ENCODE assay signal across 8 cellular contexts in the genomic region with DNA sequence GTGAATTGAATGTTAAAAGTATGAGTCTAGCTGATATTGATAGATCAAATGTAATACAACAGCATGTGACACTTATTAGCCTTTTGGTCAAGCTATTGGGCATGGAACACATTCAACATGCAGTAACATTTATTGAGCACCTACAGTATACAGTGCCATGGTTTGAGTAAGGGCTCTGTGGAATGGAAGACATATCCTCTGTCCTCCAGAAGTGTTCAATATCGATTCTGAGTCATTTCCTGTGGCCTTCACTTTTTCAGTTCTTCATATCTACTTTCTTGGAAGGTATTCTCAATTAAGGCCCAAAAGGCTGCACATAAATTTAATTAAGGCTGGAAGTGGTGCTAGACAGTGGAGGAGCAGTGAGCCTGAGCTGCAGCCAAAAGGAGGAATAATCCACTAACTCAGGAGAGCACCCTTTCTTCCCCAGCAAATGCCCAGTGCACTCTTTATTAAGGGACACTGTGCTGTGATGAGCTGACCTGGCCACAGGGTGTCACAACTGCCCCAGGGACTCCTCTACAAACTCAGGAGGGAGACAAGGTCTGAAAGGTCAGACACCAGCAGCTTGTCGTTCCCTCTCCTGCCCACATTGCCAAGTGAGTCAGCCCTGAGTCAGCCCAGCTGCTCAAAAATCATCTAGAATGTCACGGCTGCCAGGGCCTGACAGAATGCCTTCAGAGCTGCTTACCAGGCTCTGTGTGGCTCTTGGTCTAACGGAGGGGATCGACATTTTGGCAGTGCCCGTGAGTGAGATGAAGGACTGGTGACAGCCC.
DNase-seq lines count a peak whose midpoint lies in the region; ATAC-seq, FAIRE-seq and TF ChIP-seq lines count a peak whose summit lies in the region.

No MANE protein-coding gene starts in this region.

- FAIRE-seq in GM12891 (lab: Jason Lieb, UNC): no peak

- peaks cover 2% of the 10 kb centered on the region for H3K27me3 Mint-ChIP-seq in activated CD4-positive, alpha-beta T cell treated with anti-CD3 and anti-CD28 coated beads, Interleukin-2, amount 10 ng/mL, durations not matched to agents 7 days and 5 days

- H3K4me3 Mint-ChIP-seq in activated CD4-positive, alpha-beta T cell treated with anti-CD3 and anti-CD28 coated beads, Interleukin-2, amount 10 ng/mL, durations not matched to agents 7 days and 5 days: no peak overlapping the region

- peaks cover 32% of the 10 kb centered on the region for H3K4me1 Mint-ChIP-seq in activated CD4-positive, alpha-beta T cell treated with anti-CD3 and anti-CD28 coated beads, Interleukin-2, amount 10 ng/mL, durations not matched to agents 7 days and 5 days

- POLR2A ChIA-PET in activated CD4-positive, alpha-beta T cell treated with anti-CD3 and anti-CD28 coated beads, Interleukin-2, amount 10 ng/mL, durations not matched to agents 7 days and 5 days (lab: Charles Lee): no interaction called here

- peak; percentile 74 for DNase-seq in NCI-H1694 (lab: John Stamatoyannopoulos, UW)
- peak; percentile 60 for DNase-seq in activated CD4-positive, alpha-beta T cell treated with anti-CD3 and anti-CD28 coated beads, Interleukin-2, amount 10 ng/mL, durations not matched to agents 7 days and 5 days
- peak; percentile 11 to 47 for DNase-seq in dermis microvascular lymphatic vessel endothelial cell (ENCODE audit: low read depth in 2 of 2)
- DNase-seq in lung microvascular endothelial cell (ENCODE audit: low read depth in 2 of 2): peak; percentile 1 to 79
- DNase-seq in stimulated activated CD8-positive, alpha-beta memory T cell treated with anti-CD3 and anti-CD28 coated beads, Interleukin-15, amount 100 ng/mL, for 48 hours (ENCODE audit: low read depth in 2 of 2): peak; percentile 72 to 86
- no peak for DNase-seq in GM12891 (ENCODE audit: insufficient read length, low spot score)

- no peak for TF ChIP-seq POLR2A in GM12891 (IDR thresholded peaks at IDR 0.05; ENCODE audit: low read depth, low read length)

- H3K36me3 Mint-ChIP-seq in activated CD4-positive, alpha-beta T cell treated with anti-CD3 and anti-CD28 coated beads, Interleukin-2, amount 10 ng/mL, durations not matched to agents 7 days and 5 days (ENCODE audit: low read depth): no peaks in the 10 kb centered on the region

- H3K9me3 Mint-ChIP-seq in activated CD4-positive, alpha-beta T cell treated with anti-CD3 and anti-CD28 coated beads, Interleukin-2, amount 10 ng/mL, durations not matched to agents 7 days and 5 days: no peaks in the 10 kb centered on the region

- peak; percentile 50 for ATAC-seq in GM19351 (IDR thresholded peaks at IDR 0.05; ENCODE audit: unreplicated experiment)
- no peak for ATAC-seq in GM21528 (IDR thresholded peaks at IDR 0.05; ENCODE audit: low FRiP score, unreplicated experiment)

- CTCF ChIA-PET in activated CD4-positive, alpha-beta T cell treated with anti-CD3 and anti-CD28 coated beads, Interleukin-2, amount 10 ng/mL, durations not matched to agents 7 days and 5 days (lab: Charles Lee): interaction anchor here (0.6 to 2.1 kb wide), 14 partner anchors 8 to 121 kb away, joined by 3 to 21 read pairs (median 3); no protein-coding TSS in a partner anchor

- no peak overlapping the region for H3K27ac Mint-ChIP-seq in activated CD4-positive, alpha-beta T cell treated with anti-CD3 and anti-CD28 coated beads, Interleukin-2, amount 10 ng/mL, durations not matched to agents 7 days and 5 days

TF ChIP-seq in GM12891, 5 proteins besides CTCF, POLR2A, EP300 and RAD21:
- TF ChIP-seq PAX5 (IDR thresholded peaks at IDR 0.05; ENCODE audit: insufficient read depth, low read length, severe bottlenecking): no peak
- no peak for TF ChIP-seq TAF1 (IDR thresholded peaks at IDR 0.05; ENCODE audit: low read depth, low read length)
- no peak for TF ChIP-seq SPI1 (IDR thresholded peaks at IDR 0.05; ENCODE audit: low read depth, low read length)
- no peak for TF ChIP-seq POLR2AphosphoS5 (IDR thresholded peaks at IDR 0.05; ENCODE audit: low read depth, low read length)
- no peak for TF ChIP-seq POU2F2 (IDR thresholded peaks at IDR 0.05; ENCODE audit: low read depth, low read length)
